ENCODE assay signal across 21 cellular contexts in genomic region chr2:96808176-96808837, GRCh38. TPM values are rescaled to one million over a fixed set of nuclear protein-coding genes. Genes with fewer than 3 reads are reported as not detected.
DNase-seq lines count a peak whose midpoint lies in the region; ATAC-seq and TF ChIP-seq lines count a peak whose summit lies in the region.
"Had no signal": no experiment of that assay in that cellular context is flagged by ENCODE, and none has a peak within 500 bp of the region (broad histone marks: within the 10 kb centered on the region; RNA-seq: fewer than 3 reads in every experiment).

No MANE protein-coding gene starts in this region.

- H3K4me1 ChIP-seq in CD8-positive, alpha-beta T cell (ENCODE audit: insufficient read depth, low read length), result peaks cover 17% of the 10 kb centered on the region

- no peaks in the 10 kb centered on the region for H3K36me3 ChIP-seq in CD8-positive, alpha-beta T cell (ENCODE audit: insufficient read depth, low read length)
- H3K36me3 ChIP-seq: cardiac muscle cell, neural progenitor cell had no signal

- H3K36me3 Mint-ChIP-seq in T-helper 1 cell treated with Interleukin-12 subunit alpha and Interleukin-12 subunit beta and Interleukin-4 antibody, amounts not matched to agents 30 μg/mL and 1 μg/mL, for 36 hours (ENCODE audit: low read depth), result peaks cover 5% of the 10 kb centered on the region
- peaks cover 16% of the 10 kb centered on the region for H3K36me3 Mint-ChIP-seq in CD8-positive, alpha-beta T cell
- H3K36me3 Mint-ChIP-seq in effector memory CD8-positive, alpha-beta T cell (ENCODE audit: insufficient read depth), result peaks cover 11% of the 10 kb centered on the region
- peaks cover 0 to 8% (median 0%) of the 10 kb centered on the region in 3 donors for H3K36me3 Mint-ChIP-seq in naive thymus-derived CD8-positive, alpha-beta T cell
- no peaks in the 10 kb centered on the region for H3K36me3 Mint-ChIP-seq in endothelial cell (ENCODE audit: low read depth, unreplicated experiment)

- no peaks in the 10 kb centered on the region for H3K9me3 Mint-ChIP-seq in T-helper 1 cell treated with Interleukin-12 subunit alpha and Interleukin-12 subunit beta and Interleukin-4 antibody, amounts not matched to agents 30 μg/mL and 1 μg/mL, for 36 hours
- H3K9me3 Mint-ChIP-seq in CD8-positive, alpha-beta T cell, result no peaks in the 10 kb centered on the region
- peaks cover 0 to 2% of the 10 kb centered on the region in 2 donors for H3K9me3 Mint-ChIP-seq in effector memory CD8-positive, alpha-beta T cell
- no peaks in the 10 kb centered on the region for H3K9me3 Mint-ChIP-seq in naive thymus-derived CD8-positive, alpha-beta T cell
- H3K9me3 Mint-ChIP-seq in endothelial cell (ENCODE audit: unreplicated experiment), result no peaks in the 10 kb centered on the region
- H3K9me3 Mint-ChIP-seq: neural progenitor cell had no signal

- no peaks in the 10 kb centered on the region for H3K27me3 ChIP-seq in CD8-positive, alpha-beta T cell (ENCODE audit: insufficient read depth, low read length)
- H3K27me3 ChIP-seq: cardiac muscle cell, neural progenitor cell had no signal

- H3K27ac Mint-ChIP-seq in T-helper 1 cell treated with Interleukin-12 subunit alpha and Interleukin-12 subunit beta and Interleukin-4 antibody, amounts not matched to agents 30 μg/mL and 1 μg/mL, for 36 hours, result peak overlapping the region; percentile 34
- H3K27ac Mint-ChIP-seq in CD8-positive, alpha-beta T cell, result peak overlapping the region; percentile 64
- H3K27ac Mint-ChIP-seq in effector memory CD8-positive, alpha-beta T cell, result peak overlapping the region; percentile 97 to 100
- H3K27ac Mint-ChIP-seq in naive thymus-derived CD8-positive, alpha-beta T cell, result peak overlapping the region in 9 of 10 donors; percentile 31 to 91 (median 71)
- H3K27ac Mint-ChIP-seq in endothelial cell (ENCODE audit: unreplicated experiment), result no peak overlapping the region
- H3K27ac Mint-ChIP-seq: activated CD4-positive, alpha-beta T cell treated with anti-CD3 and anti-CD28 coated beads for 36 hours; neural progenitor cell had no signal

- POLR2A ChIA-PET in CD8-positive, alpha-beta T cell (lab: Charles Lee), result interaction anchor here (0.9 to 1.0 kb wide), 2 partner anchors 8 to 12 kb away, joined by 3 to 4 read pairs; partner anchors contain the start of gene CNNM3
- POLR2A ChIA-PET in naive thymus-derived CD8-positive, alpha-beta T cell (lab: Charles Lee), result interaction anchor here (0.8 kb wide), 1 partner anchor 13 kb away, joined by 5 read pairs; no protein-coding TSS in a partner anchor

- DNase-seq in T-helper 1 cell, result no peak
- no peak for DNase-seq in CD8-positive, alpha-beta T cell
- DNase-seq in effector memory CD8-positive, alpha-beta T cell, result no peak
- DNase-seq in naive thymus-derived CD8-positive, alpha-beta T cell, result peak in 1 of 10 donors; percentile 15
- no peak for DNase-seq in AML-193 (lab: John Stamatoyannopoulos, UW)
- no peak for DNase-seq in endothelial cell (ENCODE audit: low spot score)
- DNase-seq: activated CD4-positive, alpha-beta T cell treated with anti-CD3 and anti-CD28 coated beads for 36 hours; activated CD8-positive, alpha-beta memory T cell treated with anti-CD3 and anti-CD28 coated beads, Interleukin-2, amount 50 U/mL, for 4 hours; activated effector memory CD4-positive, alpha-beta T cell treated with anti-CD3 and anti-CD28 coated beads, Interleukin-2, amount 50 U/mL, for 16 hours; amniotic stem cell; HCEC 1CT; kidney glomerular epithelial cell; NCI-H1417; NCI-H524; SK-N-SH; stimulated activated CD4-positive, alpha-beta T cell treated with anti-CD3 and anti-CD28 coated beads, Interleukin-4, amount 100 ng/mL, for 24 hours had no signal

- H3K27ac ChIP-seq in CD8-positive, alpha-beta T cell (ENCODE audit: low read depth, low read length), result no peak overlapping the region
- H3K27ac ChIP-seq: 22Rv1, cardiac muscle cell, neural progenitor cell had no signal

- intact Hi-C loops in CD8-positive, alpha-beta T cell (cut with DNase I, micrococcal nuclease), result no loop called here

- CTCF ChIA-PET in CD8-positive, alpha-beta T cell (lab: Charles Lee), result interaction anchor here (1.0 to 1.7 kb wide), 3 partner anchors 45 to 50 kb away, joined by 3 to 6 read pairs (median 3); partner anchors contain the start of gene ANKRD39

- no peak overlapping the region for H3K4me3 Mint-ChIP-seq in T-helper 1 cell treated with Interleukin-12 subunit alpha and Interleukin-12 subunit beta and Interleukin-4 antibody, amounts not matched to agents 30 μg/mL and 1 μg/mL, for 36 hours
- H3K4me3 Mint-ChIP-seq in CD8-positive, alpha-beta T cell, result no peak overlapping the region
- H3K4me3 Mint-ChIP-seq in effector memory CD8-positive, alpha-beta T cell, result peak overlapping the region; percentile 21 to 88
- peak overlapping the region in 2 of 10 donors; percentile 38 to 44 for H3K4me3 Mint-ChIP-seq in naive thymus-derived CD8-positive, alpha-beta T cell
- no peak overlapping the region for H3K4me3 Mint-ChIP-seq in endothelial cell (ENCODE audit: unreplicated experiment)
- H3K4me3 Mint-ChIP-seq: activated CD4-positive, alpha-beta T cell treated with anti-CD3 and anti-CD28 coated beads for 36 hours; neural progenitor cell had no signal

- H3K4me1 Mint-ChIP-seq in T-helper 1 cell treated with Interleukin-12 subunit alpha and Interleukin-12 subunit beta and Interleukin-4 antibody, amounts not matched to agents 30 μg/mL and 1 μg/mL, for 36 hours (ENCODE audit: low read depth), result peaks cover 20% of the 10 kb centered on the region
- H3K4me1 Mint-ChIP-seq in CD8-positive, alpha-beta T cell (ENCODE audit: low read depth), result peaks cover 30% of the 10 kb centered on the region
- peaks cover 36 to 38% of the 10 kb centered on the region in 2 donors for H3K4me1 Mint-ChIP-seq in effector memory CD8-positive, alpha-beta T cell (ENCODE audit: low read depth in 2 of 2)
- peaks cover 9 to 33% (median 21%) of the 10 kb centered on the region in 4 donors for H3K4me1 Mint-ChIP-seq in naive thymus-derived CD8-positive, alpha-beta T cell
- peaks cover 6% of the 10 kb centered on the region for H3K4me1 Mint-ChIP-seq in endothelial cell (ENCODE audit: unreplicated experiment)

- no peaks in the 10 kb centered on the region for H3K9me3 ChIP-seq in CD8-positive, alpha-beta T cell (ENCODE audit: low read length)
- H3K9me3 ChIP-seq: SK-N-SH had no signal

- TF ChIP-seq CTCF in CD8-positive, alpha-beta T cell (IDR thresholded peaks at IDR 0.05), result no peak
- TF ChIP-seq CTCF in endothelial cell (IDR thresholded peaks at IDR 0.05; ENCODE audit: unreplicated experiment), result no peak

- no peak overlapping the region for H3K4me3 ChIP-seq in CD8-positive, alpha-beta T cell (ENCODE audit: low read depth, low read length)
- H3K4me3 ChIP-seq: cardiac muscle cell, neural progenitor cell had no signal

- H3K27me3 Mint-ChIP-seq in T-helper 1 cell treated with Interleukin-12 subunit alpha and Interleukin-12 subunit beta and Interleukin-4 antibody, amounts not matched to agents 30 μg/mL and 1 μg/mL, for 36 hours (ENCODE audit: low read depth), result no peaks in the 10 kb centered on the region
- H3K27me3 Mint-ChIP-seq in CD8-positive, alpha-beta T cell (ENCODE audit: low read depth), result no peaks in the 10 kb centered on the region
- no peaks in the 10 kb centered on the region for H3K27me3 Mint-ChIP-seq in effector memory CD8-positive, alpha-beta T cell
- H3K27me3 Mint-ChIP-seq in naive thymus-derived CD8-positive, alpha-beta T cell, result no peaks in the 10 kb centered on the region
- peaks cover 2% of the 10 kb centered on the region for H3K27me3 Mint-ChIP-seq in endothelial cell (ENCODE audit: unreplicated experiment)
- H3K27me3 Mint-ChIP-seq: activated CD4-positive, alpha-beta T cell treated with anti-CD3 and anti-CD28 coated beads for 36 hours had no signal

- ATAC-seq in CD8-positive, alpha-beta T cell, result no peak
- ATAC-seq in effector memory CD8-positive, alpha-beta T cell (replicated peaks), result no peak
- no peak for ATAC-seq in naive thymus-derived CD8-positive, alpha-beta T cell
- ATAC-seq in HG03571 (IDR thresholded peaks at IDR 0.05; ENCODE audit: unreplicated experiment), result no peak
- ATAC-seq: activated CD4-positive, alpha-beta T cell treated with anti-CD3 and anti-CD28 coated beads for 36 hours had no signal

RNA-seq across cellular contexts. Expression of gene CNNM3, which starts 7.8 kb away (rescaled TPM):
- 10 to 100 TPM; 40.1 to 41.8 TPM for total RNA-seq in CD8-positive, alpha-beta T cell
- total RNA-seq in naive thymus-derived CD8-positive, alpha-beta T cell, result 10 to 100 TPM; 40.0 to 41.1 TPM
- polyA plus RNA-seq in naive thymus-derived CD8-positive, alpha-beta T cell, result 10 to 100 TPM in 2 of 3 donors, 1 to 10 TPM in 1; 2.8 to 12.0 (median 11.4) TPM
- 14.7 TPM for total RNA-seq in endothelial cell (ENCODE audit: unreplicated experiment)

RNA-seq across cellular contexts. Expression of gene ANKRD23, which starts 35.5 kb away (rescaled TPM):
- total RNA-seq in CD8-positive, alpha-beta T cell, result 1 to 10 TPM; 5.7 to 6.5 TPM
- 10 to 100 TPM; 13.1 to 16.2 TPM for total RNA-seq in naive thymus-derived CD8-positive, alpha-beta T cell
- under 1 TPM; 0.15 to 0.57 (median 0.27) TPM for polyA plus RNA-seq in naive thymus-derived CD8-positive, alpha-beta T cell
- total RNA-seq in endothelial cell (ENCODE audit: unreplicated experiment), result 4.7 TPM

RNA-seq across cellular contexts. Expression of gene CNNM4, which starts 47.6 kb away (rescaled TPM):
- total RNA-seq in CD8-positive, alpha-beta T cell, result 1 to 10 TPM; 6.7 to 8.3 TPM
- total RNA-seq in naive thymus-derived CD8-positive, alpha-beta T cell, result 1 to 10 TPM; 4.5 to 4.9 TPM
- 1 to 10 TPM in 2 of 3 donors, under 1 TPM in 1; 0.63 to 2.2 (median 1.3) TPM for polyA plus RNA-seq in naive thymus-derived CD8-positive, alpha-beta T cell
- total RNA-seq in endothelial cell (ENCODE audit: unreplicated experiment), result 5.9 TPM

RNA-seq across cellular contexts. Expression of gene ANKRD39, which starts 49.5 kb away (rescaled TPM):
- 10 to 100 TPM; 13.9 to 16.4 TPM for total RNA-seq in CD8-positive, alpha-beta T cell
- total RNA-seq in naive thymus-derived CD8-positive, alpha-beta T cell, result 10 to 100 TPM; 13.5 to 14.2 TPM
- 10 to 100 TPM; 12.2 to 18.7 (median 16.2) TPM for polyA plus RNA-seq in naive thymus-derived CD8-positive, alpha-beta T cell
- total RNA-seq in endothelial cell (ENCODE audit: unreplicated experiment), result 14.9 TPM

Comparison
In these comparisons a context has a peak if more than half of its experiments do, and no peak if none do; other contexts are left out.
1. H3K4me3 Mint-ChIP-seq: peak in effector memory CD8-positive, alpha-beta T cell (2 of 2); none in T-helper 1 cell treated with Interleukin-12 subunit alpha and Interleukin-12 subunit beta and Interleukin-4 antibody, amounts not matched to agents 30 μg/mL and 1 μg/mL, for 36 hours (single experiment), CD8-positive, alpha-beta T cell (single experiment) and endothelial cell (single experiment).